In the genomic region with DNA sequence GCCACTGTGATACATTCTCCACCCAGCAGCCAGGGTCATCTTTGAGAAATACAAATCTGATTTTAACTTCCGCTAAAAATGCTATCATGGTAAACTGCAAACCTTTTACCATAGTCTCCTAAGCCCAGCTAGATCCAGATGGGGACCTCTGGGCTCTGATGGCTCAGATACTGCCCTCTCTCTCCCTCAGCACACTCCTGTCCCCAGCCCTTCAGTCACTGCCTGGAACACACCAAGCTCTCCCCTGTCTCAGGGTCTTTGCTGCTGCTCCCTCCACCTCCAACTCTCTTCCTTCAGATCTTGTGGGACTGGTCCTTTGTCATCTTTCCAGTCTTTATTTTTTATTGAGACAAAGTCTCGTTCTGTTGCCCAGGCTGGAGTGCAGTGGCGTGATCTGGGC, we compare ENCODE assay signal across 1 cellular context.
TF ChIP-seq lines count a peak whose summit lies in the region.

No MANE protein-coding gene starts in this region.

TF ChIP-seq in WTC11, 78 proteins besides CTCF, POLR2A, EP300 and RAD21:
- TF ChIP-seq, protein P1, sequence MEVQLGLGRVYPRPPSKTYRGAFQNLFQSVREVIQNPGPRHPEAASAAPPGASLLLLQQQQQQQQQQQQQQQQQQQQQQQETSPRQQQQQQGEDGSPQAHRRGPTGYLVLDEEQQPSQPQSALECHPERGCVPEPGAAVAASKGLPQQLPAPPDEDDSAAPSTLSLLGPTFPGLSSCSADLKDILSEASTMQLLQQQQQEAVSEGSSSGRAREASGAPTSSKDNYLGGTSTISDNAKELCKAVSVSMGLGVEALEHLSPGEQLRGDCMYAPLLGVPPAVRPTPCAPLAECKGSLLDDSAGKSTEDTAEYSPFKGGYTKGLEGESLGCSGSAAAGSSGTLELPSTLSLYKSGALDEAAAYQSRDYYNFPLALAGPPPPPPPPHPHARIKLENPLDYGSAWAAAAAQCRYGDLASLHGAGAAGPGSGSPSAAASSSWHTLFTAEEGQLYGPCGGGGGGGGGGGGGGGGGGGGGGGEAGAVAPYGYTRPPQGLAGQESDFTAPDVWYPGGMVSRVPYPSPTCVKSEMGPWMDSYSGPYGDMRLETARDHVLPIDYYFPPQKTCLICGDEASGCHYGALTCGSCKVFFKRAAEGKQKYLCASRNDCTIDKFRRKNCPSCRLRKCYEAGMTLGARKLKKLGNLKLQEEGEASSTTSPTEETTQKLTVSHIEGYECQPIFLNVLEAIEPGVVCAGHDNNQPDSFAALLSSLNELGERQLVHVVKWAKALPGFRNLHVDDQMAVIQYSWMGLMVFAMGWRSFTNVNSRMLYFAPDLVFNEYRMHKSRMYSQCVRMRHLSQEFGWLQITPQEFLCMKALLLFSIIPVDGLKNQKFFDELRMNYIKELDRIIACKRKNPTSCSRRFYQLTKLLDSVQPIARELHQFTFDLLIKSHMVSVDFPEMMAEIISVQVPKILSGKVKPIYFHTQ (CRISPR knock-in tag; IDR thresholded peaks at IDR 0.05), result no peak
